8 cellular contexts compared by ENCODE assay signal in the genomic region with DNA sequence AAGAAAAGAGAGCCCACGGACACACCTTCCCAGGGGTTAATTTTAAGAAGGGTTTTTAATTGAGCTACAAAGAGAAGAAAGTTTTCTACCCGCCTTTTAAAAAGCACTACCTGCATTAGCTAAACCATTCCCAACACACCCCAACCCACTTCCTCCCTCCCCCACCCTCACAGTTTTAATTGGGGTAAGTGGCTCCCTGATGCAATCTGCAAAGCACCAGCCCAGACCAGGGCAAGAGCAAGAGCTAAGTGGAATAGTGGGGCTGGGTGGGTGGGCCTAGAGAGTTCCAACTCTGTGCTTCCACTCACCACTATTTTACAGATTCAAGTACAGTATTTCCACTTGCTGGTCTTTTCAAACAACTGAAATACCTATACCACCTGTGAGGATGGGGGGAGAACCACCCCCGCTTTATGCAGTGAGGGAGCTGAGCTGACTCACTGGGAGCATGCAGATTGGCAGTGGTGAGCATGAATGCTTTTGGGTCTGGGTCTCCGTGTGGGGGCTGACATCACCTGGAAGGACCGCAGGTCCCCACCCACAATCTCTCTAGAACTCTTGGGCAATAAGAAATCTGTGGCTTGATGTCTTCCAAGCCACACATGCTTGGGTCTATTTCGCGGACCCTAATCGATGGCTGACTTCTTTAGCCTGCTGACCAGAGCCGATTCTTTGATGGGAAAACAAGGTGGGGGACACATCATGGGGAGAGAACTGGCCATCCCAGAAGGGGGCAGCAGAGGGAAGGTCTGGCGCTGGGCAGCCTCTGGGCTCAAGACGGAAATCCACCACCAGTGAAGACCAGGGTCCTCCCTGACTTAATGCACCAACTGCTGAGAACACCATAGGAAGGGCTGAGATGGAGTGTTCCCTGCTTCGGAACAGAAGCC.
DNase-seq lines count a peak whose midpoint lies in the region; ATAC-seq and TF ChIP-seq lines count a peak whose summit lies in the region.

No MANE protein-coding gene starts in this region.

- H3K27ac ChIP-seq in GM23248 (0 out of 2 replicates have a peak overlapping the region, but pooled peaks have one; percentile 52), esophagus muscularis mucosa (replicated peaks in 1 of 4) (peak overlapping the region in 3 of 4 donors; percentile 25 to 79 (median 65)), neural progenitor cell (no peak overlapping the region)

- H3K9ac ChIP-seq in GM23248 (no peak overlapping the region), neural progenitor cell (no peak overlapping the region)

- peaks cover 6% of the 10 kb centered on the region for H3K27me3 Mint-ChIP-seq in neural progenitor cell (ENCODE audit: insufficient read depth, low read depth)

- no peaks in the 10 kb centered on the region for H3K9me2 ChIP-seq in GM23248 (ENCODE audit: insufficient read depth)

- H2AFZ ChIP-seq in GM23248 (no peak overlapping the region), neural progenitor cell (replicated peaks) (no peak overlapping the region)

- DNase-seq in BJ (ENCODE audit: low read depth), result no peak
- DNase-seq in GM23248, result peak; percentile 39
- DNase-seq in SW480 (ENCODE audit: low spot score), result peak; percentile 16
- DNase-seq in esophagus muscularis mucosa (ENCODE audit: extremely low spot score), result no peak
- DNase-seq in neural progenitor cell (ENCODE audit: low spot score), result peak; percentile 80
- no peak for DNase-seq in activated gamma-delta T cell (lab: John Stamatoyannopoulos, UW)

- H3K4me2 ChIP-seq in GM23248 (ENCODE audit: unreplicated experiment) (no peak overlapping the region), neural progenitor cell (peak overlapping the region; percentile 71)

- peaks cover 10% of the 10 kb centered on the region for H3K36me3 Mint-ChIP-seq in neural progenitor cell

- no peak overlapping the region for H3K4me3 ChIP-seq in BJ (ENCODE audit: low read depth, low read length)
- no peak overlapping the region for H3K4me3 ChIP-seq in GM23248
- H3K4me3 ChIP-seq in esophagus muscularis mucosa, result no peak overlapping the region
- peak overlapping the region; percentile 26 for H3K4me3 ChIP-seq in neural progenitor cell

- peak overlapping the region; percentile 95 for H3K27ac Mint-ChIP-seq in neural progenitor cell

- no peak for TF ChIP-seq EP300 in esophagus muscularis mucosa (IDR thresholded peaks at IDR 0.05)

- intact Hi-C loops in esophagus muscularis mucosa (cut with DNase I), result no loop called here

- ATAC-seq in HG02840 (IDR thresholded peaks at IDR 0.05; ENCODE audit: low FRiP score, unreplicated experiment), result no peak
- no peak for ATAC-seq in GM19397 (IDR thresholded peaks at IDR 0.05; ENCODE audit: unreplicated experiment)

- H3K27me3 ChIP-seq in BJ (ENCODE audit: control insufficient read depth, insufficient read depth, low read length) (no peaks in the 10 kb centered on the region), GM23248 (replicated peaks; ENCODE audit: insufficient read depth) (no peaks in the 10 kb centered on the region), esophagus muscularis mucosa (no peaks in the 10 kb centered on the region), neural progenitor cell (no peaks in the 10 kb centered on the region)

- in situ Hi-C loops in GM23248 (cut with MboI), result no loop called here

- TF ChIP-seq POLR2A in esophagus muscularis mucosa (IDR thresholded peaks at IDR 0.05; ENCODE audit: low read depth), result no peak

- H3K9me3 Mint-ChIP-seq in neural progenitor cell, result peaks cover 4% of the 10 kb centered on the region

- H3K36me3 ChIP-seq in BJ (ENCODE audit: control insufficient read depth, insufficient read depth, low read length) (no peaks in the 10 kb centered on the region), GM23248 (ENCODE audit: low read depth) (no peaks in the 10 kb centered on the region), esophagus muscularis mucosa (no peaks in the 10 kb centered on the region), neural progenitor cell (no peaks in the 10 kb centered on the region)

- H4K20me1 ChIP-seq in GM23248 (ENCODE audit: insufficient read depth) (no peaks in the 10 kb centered on the region), neural progenitor cell (ENCODE audit: low read depth) (peaks cover 100% of the 10 kb centered on the region)

- TF ChIP-seq CTCF in BJ (IDR thresholded peaks at IDR 0.05; ENCODE audit: insufficient read depth, low read depth, low read length) (peak; percentile 46), esophagus muscularis mucosa (IDR thresholded peaks at IDR 0.05) (peak; percentile 47 to 61 (median 53)), neural progenitor cell (IDR thresholded peaks at IDR 0.05) (peak; percentile 73)

- H3F3A ChIP-seq in GM23248 (ENCODE audit: insufficient read depth) (no peaks in the 10 kb centered on the region), neural progenitor cell (ENCODE audit: low read depth) (peaks cover 47% of the 10 kb centered on the region)

- H3K4me3 Mint-ChIP-seq in neural progenitor cell, result peak overlapping the region; percentile 77

- 84 to 87% methylated on average over 12 of the region's 12 CpGs for WGBS in GM23248 (ENCODE audit: low coverage in 1 of 2, low lambda C conversion rate in 2 of 2, missing lambda C conversion rate in 2 of 2), 2 experiments
- 77% methylated on average over 9 of the region's 12 CpGs for WGBS in esophagus muscularis mucosa

- H3K9me3 ChIP-seq in GM23248 (ENCODE audit: low read depth) (no peaks in the 10 kb centered on the region), esophagus muscularis mucosa (no peaks in the 10 kb centered on the region), neural progenitor cell (ENCODE audit: low read depth) (no peaks in the 10 kb centered on the region)

- H3K79me2 ChIP-seq in GM23248 (ENCODE audit: insufficient read depth) (peaks cover 83% of the 10 kb centered on the region), neural progenitor cell (ENCODE audit: low read depth) (peaks cover 90% of the 10 kb centered on the region)

- H3K4me1 ChIP-seq in GM23248 (ENCODE audit: insufficient read depth) (peaks cover 22% of the 10 kb centered on the region), esophagus muscularis mucosa (peaks cover 72 to 83% (median 80%) of the 10 kb centered on the region in 4 donors), neural progenitor cell (peaks cover 59% of the 10 kb centered on the region)

- CTCF ChIA-PET in BJ (lab: Yijun Ruan, JAX), result interaction anchor here (0.6 to 1.5 kb wide), 3 partner anchors 11 to 87 kb away, joined by 3 to 4 read pairs (median 4); no protein-coding TSS in a partner anchor

- POLR2A ChIA-PET in BJ (lab: Charles Lee), result interaction anchor here (0.5 to 0.6 kb wide), 2 partner anchors 9 to 58 kb away, joined by 5 to 6 read pairs; no protein-coding TSS in a partner anchor

- H3K4me1 Mint-ChIP-seq in neural progenitor cell, result peaks cover 87% of the 10 kb centered on the region

Comparison
In these comparisons a context has a peak if more than half of its experiments do, and no peak if none do; other contexts are left out.
1. DNase-seq: peak in GM23248 (single experiment), SW480 (single experiment) and neural progenitor cell (single experiment); none in BJ (single experiment), esophagus muscularis mucosa (single experiment) and activated gamma-delta T cell (single experiment).
2. Peak in every context shown above with its lines, with median percentiles within 50 percentile points of each other: CTCF ChIP-seq.